In the genomic region with DNA sequence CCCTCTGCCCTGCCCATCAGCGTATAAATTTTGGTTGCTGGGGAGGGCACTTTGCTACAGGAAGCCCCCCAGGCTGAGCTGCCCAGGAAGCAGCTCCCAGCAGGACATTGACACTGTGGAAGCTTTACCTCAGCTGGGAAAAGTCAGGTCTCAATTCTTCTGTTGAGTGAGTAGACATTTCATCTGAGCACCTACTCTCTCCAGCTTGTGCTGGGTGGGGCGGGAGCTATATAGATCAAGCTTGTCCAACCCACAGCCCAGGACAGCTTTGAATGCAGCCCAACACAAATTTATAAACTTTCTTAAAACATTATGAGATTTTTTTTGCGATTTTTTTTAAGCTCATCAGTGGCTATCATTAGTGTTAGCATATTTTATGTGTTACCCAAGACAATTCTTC, we compare ENCODE assay signal across 12 cellular contexts. TPM values are rescaled to one million over a fixed set of nuclear protein-coding genes. Genes with fewer than 3 reads are reported as not detected.
DNase-seq lines count a peak whose midpoint lies in the region; ATAC-seq and TF ChIP-seq lines count a peak whose summit lies in the region.
"Had no signal": no experiment of that assay in that cellular context is flagged by ENCODE, and none has a peak within 500 bp of the region (broad histone marks: within the 10 kb centered on the region; RNA-seq: fewer than 3 reads in every experiment).

No MANE protein-coding gene starts in this region.

- no peak overlapping the region for H3K4me3 ChIP-seq in esophagus muscularis mucosa
- no peak overlapping the region for H3K4me3 ChIP-seq in transverse colon
- H3K4me3 ChIP-seq in lower lobe of right lung, result no peak overlapping the region
- H3K4me3 ChIP-seq: A549, HAP-1 had no signal

- TF ChIP-seq POLR2A in esophagus muscularis mucosa (IDR thresholded peaks at IDR 0.05; ENCODE audit: low read depth) (no peak), transverse colon (IDR thresholded peaks at IDR 0.05) (no peak)

- peaks cover 23% of the 10 kb centered on the region for H3K36me3 Mint-ChIP-seq in activated naive CD4-positive, alpha-beta T cell treated with anti-CD3 and anti-CD28 coated beads, Interleukin-2, amount 50 U/mL, for 24 hours
- H3K36me3 Mint-ChIP-seq in CD4-positive, alpha-beta T cell (ENCODE audit: low read depth), result peaks cover 92% of the 10 kb centered on the region

- no peak overlapping the region for H3K27ac ChIP-seq in CD4-positive, alpha-beta T cell (ENCODE audit: low read depth, low read length)
- H3K27ac ChIP-seq in esophagus muscularis mucosa (replicated peaks in 1 of 4), result no peak overlapping the region
- peak overlapping the region; percentile 5 to 37 (median 18) for H3K27ac ChIP-seq in transverse colon
- H3K27ac ChIP-seq in lower lobe of right lung, result no peak overlapping the region
- H3K27ac ChIP-seq: A549, C4-2B had no signal

- no peaks in the 10 kb centered on the region for H3K27me3 ChIP-seq in CD4-positive, alpha-beta T cell (ENCODE audit: control insufficient read depth, insufficient read depth, low read length)
- H3K27me3 ChIP-seq in esophagus muscularis mucosa, result no peaks in the 10 kb centered on the region
- no peaks in the 10 kb centered on the region for H3K27me3 ChIP-seq in transverse colon
- no peaks in the 10 kb centered on the region for H3K27me3 ChIP-seq in lower lobe of right lung (ENCODE audit: low read depth)
- H3K27me3 ChIP-seq: BE2C had no signal

- in situ Hi-C loops in transverse colon (cut with MboI; ENCODE audit: low pct_ligation_motif_present in 1 of 4, low pct_unique_long_range_greater_than_20kb in 1 of 4, low sequenced_read_pairs in 3 of 4), result no loop called here

- CTCF ChIA-PET in CD4-positive, alpha-beta T cell (lab: Charles Lee), result interaction anchor here (0.6 to 3.1 kb wide), 5 partner anchors 10 to 308 kb away, joined by 3 to 18 read pairs (median 3); a partner anchor contains a TSS

- 95% methylated on average over 3 of the region's 3 CpGs for WGBS in esophagus muscularis mucosa
- WGBS in transverse colon (ENCODE audit: low coverage in 1 of 2), 2 donors, result 55 to 80% methylated on average over 1 to 3 of the region's 3 CpGs

- peaks cover 92% of the 10 kb centered on the region for H3K4me1 Mint-ChIP-seq in activated naive CD4-positive, alpha-beta T cell treated with anti-CD3 and anti-CD28 coated beads, Interleukin-2, amount 50 U/mL, for 24 hours
- H3K4me1 Mint-ChIP-seq in CD4-positive, alpha-beta T cell (ENCODE audit: low read depth), result peaks cover 83% of the 10 kb centered on the region

- H3K27me3 Mint-ChIP-seq in activated naive CD4-positive, alpha-beta T cell treated with anti-CD3 and anti-CD28 coated beads, Interleukin-2, amount 50 U/mL, for 24 hours, result no peaks in the 10 kb centered on the region
- no peaks in the 10 kb centered on the region for H3K27me3 Mint-ChIP-seq in CD4-positive, alpha-beta T cell

- H3K36me3 ChIP-seq in esophagus muscularis mucosa, result peaks cover 5 to 35% (median 22%) of the 10 kb centered on the region in 4 donors
- peaks cover 0 to 20% (median 0%) of the 10 kb centered on the region in 4 donors for H3K36me3 ChIP-seq in transverse colon
- peaks cover 30% of the 10 kb centered on the region for H3K36me3 ChIP-seq in lower lobe of right lung
- H3K36me3 ChIP-seq: BE2C, HAP-1 had no signal

- intact Hi-C loops in CD4-positive, alpha-beta T cell (cut with DNase I, micrococcal nuclease), result no loop called here
- intact Hi-C loops in esophagus muscularis mucosa (cut with DNase I) (no loop called here), transverse colon (cut with DNase I; ENCODE audit: low total_unique reads) (no loop called here), lower lobe of right lung (cut with DNase I) (no loop called here)

- TF ChIP-seq EP300 in esophagus muscularis mucosa (IDR thresholded peaks at IDR 0.05), result no peak
- TF ChIP-seq EP300 in transverse colon (IDR thresholded peaks at IDR 0.05; ENCODE audit: low read depth), result no peak

- no peak for ATAC-seq in CD4-positive, alpha-beta T cell (ENCODE audit: poor library complexity)
- no peak for ATAC-seq in lower lobe of right lung
- ATAC-seq: A549 had no signal

- H3K4me1 ChIP-seq in esophagus muscularis mucosa, result peaks cover 0 to 5% (median 0%) of the 10 kb centered on the region in 4 donors
- H3K4me1 ChIP-seq in transverse colon, result peaks cover 0 to 17% (median 10%) of the 10 kb centered on the region in 4 donors
- no peaks in the 10 kb centered on the region for H3K4me1 ChIP-seq in lower lobe of right lung
- H3K4me1 ChIP-seq: A549, BE2C had no signal

- POLR2A ChIA-PET in CD4-positive, alpha-beta T cell (lab: Charles Lee), result interaction anchor here (1.3 to 1.6 kb wide), 3 partner anchors 10 to 82 kb away, joined by 4 to 8 read pairs (median 4); a partner anchor contains a TSS

- peak overlapping the region; percentile 26 for H3K27ac Mint-ChIP-seq in activated naive CD4-positive, alpha-beta T cell treated with anti-CD3 and anti-CD28 coated beads, Interleukin-2, amount 50 U/mL, for 24 hours
- peak overlapping the region; percentile 51 for H3K27ac Mint-ChIP-seq in CD4-positive, alpha-beta T cell

- TF ChIP-seq CTCF in CD4-positive, alpha-beta T cell (IDR thresholded peaks at IDR 0.05), result no peak
- no peak for TF ChIP-seq CTCF in esophagus muscularis mucosa (IDR thresholded peaks at IDR 0.05)
- TF ChIP-seq CTCF in transverse colon (IDR thresholded peaks at IDR 0.05), result no peak
- TF ChIP-seq CTCF in lower lobe of right lung (IDR thresholded peaks at IDR 0.05), result no peak

- H3K9me3 Mint-ChIP-seq in activated naive CD4-positive, alpha-beta T cell treated with anti-CD3 and anti-CD28 coated beads, Interleukin-2, amount 50 U/mL, for 24 hours, result no peaks in the 10 kb centered on the region
- no peaks in the 10 kb centered on the region for H3K9me3 Mint-ChIP-seq in CD4-positive, alpha-beta T cell

- DNase-seq in activated naive CD4-positive, alpha-beta T cell (lab: John Stamatoyannopoulos, UW), result no peak
- no peak for DNase-seq in CD4-positive, alpha-beta T cell
- peak; percentile 66 for DNase-seq in esophagus muscularis mucosa (ENCODE audit: extremely low spot score)
- DNase-seq in transverse colon, result no peak
- DNase-seq in lower lobe of right lung, result no peak
- DNase-seq in GDM1 (lab: John Stamatoyannopoulos, UW), result no peak
- DNase-seq: BE2C, DMS53 had no signal

- H3K9me3 ChIP-seq in CD4-positive, alpha-beta T cell (ENCODE audit: control insufficient read depth, low read length), result no peaks in the 10 kb centered on the region
- H3K9me3 ChIP-seq in esophagus muscularis mucosa (no peaks in the 10 kb centered on the region), transverse colon (no peaks in the 10 kb centered on the region), lower lobe of right lung (no peaks in the 10 kb centered on the region)
- H3K9me3 ChIP-seq: A549, BE2C, HAP-1 had no signal

- H3K4me3 Mint-ChIP-seq in activated naive CD4-positive, alpha-beta T cell treated with anti-CD3 and anti-CD28 coated beads, Interleukin-2, amount 50 U/mL, for 24 hours, result no peak overlapping the region
- H3K4me3 Mint-ChIP-seq in CD4-positive, alpha-beta T cell, result no peak overlapping the region

RNA-seq across cellular contexts. Expression of a gene that starts 9.4 kb away (rescaled TPM):
- total RNA-seq in CD4-positive, alpha-beta T cell, result 10 to 100 TPM; 26.3 to 29.8 TPM
- total RNA-seq in esophagus muscularis mucosa (10 to 100 TPM; 18.3 to 31.1 (median 26.6) TPM), transverse colon (10 to 100 TPM; 34.8 to 55.8 (median 46.8) TPM), lower lobe of right lung (38.0 TPM)

RNA-seq across cellular contexts. Expression of a gene that starts 11.4 kb away (rescaled TPM):
- total RNA-seq in CD4-positive, alpha-beta T cell, result 1 to 10 TPM; 1.8 to 2.4 TPM
- total RNA-seq in esophagus muscularis mucosa (1 to 10 TPM; 2.2 to 5.6 (median 4.1) TPM), transverse colon (10 to 100 TPM in 3 of 4 donors, 1 to 10 TPM in 1; 4.6 to 33.7 (median 23.3) TPM), lower lobe of right lung (13.1 TPM)

Comparison
In these comparisons a context has a peak if more than half of its experiments do, and no peak if none do; other contexts are left out.
1. H3K27ac ChIP-seq: peak in transverse colon (4 of 4); none in CD4-positive, alpha-beta T cell (single experiment), esophagus muscularis mucosa (0 of 4) and lower lobe of right lung (single experiment).